ENCODE assay signal across 8 cellular contexts in genomic region chr4:3073158-3074077, GRCh38. TPM values are rescaled to one million over a fixed set of nuclear protein-coding genes. Genes with fewer than 3 reads are reported as not detected.
DNase-seq lines count a peak whose midpoint lies in the region; ATAC-seq and TF ChIP-seq lines count a peak whose summit lies in the region.

No MANE protein-coding gene starts in this region.

- H3K4me3 Mint-ChIP-seq in CD4-positive, alpha-beta T cell: peak overlapping the region; percentile 34

- peak overlapping the region; percentile 43 for H3K4me3 ChIP-seq in mononuclear cell (ENCODE audit: low read length)

- no peak for ATAC-seq in CD4-positive, alpha-beta T cell (ENCODE audit: poor library complexity)
- ATAC-seq in GM21381 (IDR thresholded peaks at IDR 0.05; ENCODE audit: unreplicated experiment): peak; percentile 25

- no peak for TF ChIP-seq CTCF in CD4-positive, alpha-beta T cell (IDR thresholded peaks at IDR 0.05)

- H3K27me3 ChIP-seq in CD4-positive, alpha-beta T cell (ENCODE audit: control insufficient read depth, insufficient read depth, low read length): no peaks in the 10 kb centered on the region
- no peaks in the 10 kb centered on the region for H3K27me3 ChIP-seq in mononuclear cell (ENCODE audit: insufficient read depth, low read length)

- H3K27ac Mint-ChIP-seq in CD4-positive, alpha-beta T cell: no peak overlapping the region

- no peaks in the 10 kb centered on the region for H3K27me3 Mint-ChIP-seq in CD4-positive, alpha-beta T cell

- no peak overlapping the region for H3K27ac ChIP-seq in CD4-positive, alpha-beta T cell (ENCODE audit: low read depth, low read length)
- H3K27ac ChIP-seq in caudate nucleus (ENCODE audit: low read depth, low read length): peak overlapping the region; percentile 73

- no peaks in the 10 kb centered on the region for H3K9me3 ChIP-seq in CD4-positive, alpha-beta T cell (ENCODE audit: control insufficient read depth, low read length)
- no peaks in the 10 kb centered on the region for H3K9me3 ChIP-seq in mononuclear cell (ENCODE audit: low read depth, low read length)

- CTCF ChIA-PET in CD4-positive, alpha-beta T cell (lab: Charles Lee): interaction anchor here (1.2 to 1.4 kb wide), 3 partner anchors 34 to 660 kb away, joined by 3 to 4 read pairs (median 3); no protein-coding TSS in a partner anchor

- intact Hi-C loops in CD4-positive, alpha-beta T cell (cut with DNase I, micrococcal nuclease): loop anchor here (2.0 to 10.0 kb wide), 11 partner anchors 25 to 1489 kb away; partner anchors contain the start of genes FAM193A (in 1 of the 2), GRK4 (in 1 of the 2), HAUS3 (in 1 of the 2) and LETM1 (in 1 of the 2)

- peaks cover 41% of the 10 kb centered on the region for H3K4me1 ChIP-seq in mononuclear cell (ENCODE audit: insufficient read depth, low read length)

- H3K9me3 Mint-ChIP-seq in CD4-positive, alpha-beta T cell: no peaks in the 10 kb centered on the region

- H3K36me3 Mint-ChIP-seq in CD4-positive, alpha-beta T cell (ENCODE audit: low read depth): no peaks in the 10 kb centered on the region

- H3K4me1 Mint-ChIP-seq in CD4-positive, alpha-beta T cell (ENCODE audit: low read depth): peaks cover 22% of the 10 kb centered on the region

- TF ChIP-seq RAD21 in Ishikawa (IDR thresholded peaks at IDR 0.05; ENCODE audit: low read depth): no peak

- no peak for TF ChIP-seq EP300 in Ishikawa (IDR thresholded peaks at IDR 0.05; ENCODE audit: borderline replicate concordance)

- peak in 7 of 10 experiments; percentile 1 to 46 (median 3) for DNase-seq in CD4-positive, alpha-beta T cell
- DNase-seq in caudate nucleus (lab: John Stamatoyannopoulos, UW) (peak in 3 of 61 donors; percentile 4 to 42 (median 16)), NCI-H69 (lab: John Stamatoyannopoulos, UW) (no peak), LoVo (ENCODE audit: low spot score) (no peak)
- no peak for DNase-seq in activated CD4-positive, CD25-positive, alpha-beta regulatory T cell treated with anti-CD3 and anti-CD28 coated beads, Interleukin-2, amount 50 U/mL, for 72 hours

- POLR2A ChIA-PET in CD4-positive, alpha-beta T cell (lab: Charles Lee): interaction anchor here (1.0 to 4.1 kb wide), 5 partner anchors 29 to 318 kb away, joined by 3 to 18 read pairs (median 6); partner anchors contain the start of genes GRK4 and NOP14

TF ChIP-seq in Ishikawa, 13 proteins besides CTCF, POLR2A, EP300 and RAD21:
- TF ChIP-seq REST (IDR thresholded peaks at IDR 0.05; ENCODE audit: low read depth): 0 out of 2 replicates have a peak, but pooled peaks have one; percentile 17
- no peak for TF ChIP-seq CEBPB (IDR thresholded peaks at IDR 0.05)
- no peak for TF ChIP-seq TEAD4 (IDR thresholded peaks at IDR 0.05)
- peak; percentile 78; the same call in 1 of the 2 replicates for TF ChIP-seq ZBTB7A (IDR thresholded peaks at IDR 0.05; ENCODE audit: low read depth)
- no peak for TF ChIP-seq EGR1 (IDR thresholded peaks at IDR 0.05)
- TF ChIP-seq FOXM1 (IDR thresholded peaks at IDR 0.05; ENCODE audit: borderline replicate concordance, low read depth): no peak
- no peak for TF ChIP-seq USF1 (IDR thresholded peaks at IDR 0.05)
- TF ChIP-seq TCF12 (IDR thresholded peaks at IDR 0.05; ENCODE audit: low read depth): no peak
- no peak for TF ChIP-seq YY1 (IDR thresholded peaks at IDR 0.05; ENCODE audit: low read depth)
- TF ChIP-seq NFIC (IDR thresholded peaks at IDR 0.05): no peak
- peak; percentile 87 for TF ChIP-seq MAX (IDR thresholded peaks at IDR 0.05)
- TF ChIP-seq CREB1 (IDR thresholded peaks at IDR 0.05; ENCODE audit: low read depth): no peak
- TF ChIP-seq TAF1 (IDR thresholded peaks at IDR 0.05; ENCODE audit: low read depth): 0 out of 2 replicates have a peak, but pooled peaks have one; percentile 32

RNA-seq across cellular contexts. Expression of gene HTT-AS, which starts 0.9 kb away (rescaled TPM):
- total RNA-seq in CD4-positive, alpha-beta T cell: not detected
- not detected for total RNA-seq in mononuclear cell

RNA-seq across cellular contexts. Expression of gene HTT, which starts 1.1 kb away (rescaled TPM):
- total RNA-seq in CD4-positive, alpha-beta T cell: 10 to 100 TPM; 56.9 to 62.6 TPM
- 96.2 TPM for total RNA-seq in mononuclear cell

Comparison
In these comparisons a context has a peak if more than half of its experiments do, and no peak if none do; other contexts are left out.
1. DNase-seq: peak in CD4-positive, alpha-beta T cell (7 of 10); none in NCI-H69 (single experiment), LoVo (single experiment) and activated CD4-positive, CD25-positive, alpha-beta regulatory T cell treated with anti-CD3 and anti-CD28 coated beads, Interleukin-2, amount 50 U/mL, for 72 hours (single experiment).